9 cellular contexts compared by ENCODE assay signal in the genomic region with DNA sequence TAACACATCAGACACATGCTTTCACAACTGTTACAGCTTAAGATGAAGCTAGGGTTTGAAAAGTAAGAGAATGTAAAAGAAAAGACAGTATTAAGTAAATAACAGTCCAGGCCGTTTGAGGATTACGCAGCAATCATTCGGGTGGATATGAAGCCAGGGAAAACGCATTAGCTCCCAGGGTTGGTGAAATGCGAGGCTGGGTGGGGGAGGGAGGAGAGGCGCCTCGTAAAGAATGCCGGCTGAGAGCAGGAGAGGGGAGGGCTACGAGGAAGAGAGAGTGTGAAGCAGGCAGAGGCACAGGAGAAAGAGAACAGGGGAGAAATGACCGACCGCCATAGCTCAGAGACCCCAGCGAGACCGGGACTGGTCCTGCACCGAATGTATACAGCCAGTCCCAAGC.
DNase-seq lines count a peak whose midpoint lies in the region; ATAC-seq and TF ChIP-seq lines count a peak whose summit lies in the region.
"Had no signal": no experiment of that assay in that cellular context is flagged by ENCODE, and none has a peak within 500 bp of the region (broad histone marks: within the 10 kb centered on the region; RNA-seq: fewer than 3 reads in every experiment).

No MANE protein-coding gene starts in this region.

- H3K27ac ChIP-seq in SK-N-MC (no peak overlapping the region), right cardiac atrium (ENCODE audit: low read length) (no peak overlapping the region), psoas muscle (no peak overlapping the region)

- CTCF ChIA-PET in HEK293T (lab: Yijun Ruan, JAX) = interaction anchor here (0.6 kb wide), 1 partner anchor 14 kb away, joined by 4 read pairs; no protein-coding TSS in a partner anchor

- TF ChIP-seq CTCF in psoas muscle (IDR thresholded peaks at IDR 0.05) = no peak

- H3K27me3 ChIP-seq in right cardiac atrium (ENCODE audit: control insufficient read depth, insufficient read depth) (no peaks in the 10 kb centered on the region), psoas muscle (ENCODE audit: insufficient read depth in 3 of 3, low read length in 2 of 3) (peaks cover 0 to 45% (median 9%) of the 10 kb centered on the region in 3 donors)

- H3K9me3 ChIP-seq in SK-N-MC (ENCODE audit: low read depth, low read length) = no peaks in the 10 kb centered on the region
- H3K9me3 ChIP-seq in right cardiac atrium (ENCODE audit: control insufficient read depth, low read length) = no peaks in the 10 kb centered on the region
- H3K9me3 ChIP-seq in psoas muscle = no peaks in the 10 kb centered on the region

- no peaks in the 10 kb centered on the region for H3K4me1 ChIP-seq in right cardiac atrium (ENCODE audit: control insufficient read depth, insufficient read depth, low read length)
- H3K4me1 ChIP-seq in psoas muscle = no peaks in the 10 kb centered on the region

- ATAC-seq in right cardiac atrium (peak; percentile 27 to 35), psoas muscle (peak in 1 of 4 donors; percentile 23), GM21717 (IDR thresholded peaks at IDR 0.05; ENCODE audit: unreplicated experiment) (no peak), HG03342 (IDR thresholded peaks at IDR 0.05; ENCODE audit: unreplicated experiment) (no peak)

- no peak overlapping the region for H3K9ac ChIP-seq in SK-N-MC (ENCODE audit: insufficient read length)

- intact Hi-C loops in right cardiac atrium (cut with DNase I) = no loop called here
- intact Hi-C loops in psoas muscle (cut with DNase I) = no loop called here

- no peaks in the 10 kb centered on the region for H3K36me3 ChIP-seq in SK-N-MC (ENCODE audit: insufficient read depth, low read length)
- H3K36me3 ChIP-seq in psoas muscle (ENCODE audit: insufficient read depth in 1 of 2, low read depth in 1 of 2) = no peaks in the 10 kb centered on the region

- POLR2A ChIA-PET in HEK293T (lab: Yijun Ruan, JAX) = no interaction called here

- DNase-seq in HEK293T (ENCODE audit: extremely low spot score) (peak; percentile 38), SK-N-MC (ENCODE audit: low read depth, low spot score) (no peak), right cardiac atrium (peak in 1 of 3 donors; percentile 45), psoas muscle (no peak), CD1c-positive myeloid dendritic cell (ENCODE audit: extremely low spot score) (no peak), 8988T (no peak)
- DNase-seq: cortex of kidney had no signal

- 11% methylated on average over 14 of the region's 14 CpGs for WGBS in right cardiac atrium
- 6 to 12% (median 10%) methylated on average over 12 to 14 of the region's 14 CpGs for WGBS in psoas muscle, 3 donors

- 0 out of 2 replicates have a peak overlapping the region, but pooled peaks have one; percentile 22 for H3K4me3 ChIP-seq in SK-N-MC
- H3K4me3 ChIP-seq in right cardiac atrium (ENCODE audit: low read length) = peak overlapping the region; percentile 7
- peak overlapping the region; percentile 47 for H3K4me3 ChIP-seq in psoas muscle

TF ChIP-seq in HEK293T, 16 proteins besides CTCF, POLR2A, EP300 and RAD21:
- no peak for TF ChIP-seq HDGF (IDR thresholded peaks at IDR 0.05; ENCODE audit: borderline replicate concordance)
- no peak for TF ChIP-seq NFRKB (IDR thresholded peaks at IDR 0.05)
- TF ChIP-seq BHLHE40 (IDR thresholded peaks at IDR 0.05; ENCODE audit: borderline replicate concordance) = no peak
- TF ChIP-seq, protein P1, sequence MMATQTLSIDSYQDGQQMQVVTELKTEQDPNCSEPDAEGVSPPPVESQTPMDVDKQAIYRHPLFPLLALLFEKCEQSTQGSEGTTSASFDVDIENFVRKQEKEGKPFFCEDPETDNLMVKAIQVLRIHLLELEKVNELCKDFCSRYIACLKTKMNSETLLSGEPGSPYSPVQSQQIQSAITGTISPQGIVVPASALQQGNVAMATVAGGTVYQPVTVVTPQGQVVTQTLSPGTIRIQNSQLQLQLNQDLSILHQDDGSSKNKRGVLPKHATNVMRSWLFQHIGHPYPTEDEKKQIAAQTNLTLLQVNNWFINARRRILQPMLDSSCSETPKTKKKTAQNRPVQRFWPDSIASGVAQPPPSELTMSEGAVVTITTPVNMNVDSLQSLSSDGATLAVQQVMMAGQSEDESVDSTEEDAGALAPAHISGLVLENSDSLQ (IDR thresholded peaks at IDR 0.05) = no peak
- no peak for TF ChIP-seq CTBP1 (IDR thresholded peaks at IDR 0.05; ENCODE audit: borderline replicate concordance)

Comparison
In these comparisons a context has a peak if more than half of its experiments do, and no peak if none do; other contexts are left out.
1. ATAC-seq: peak in right cardiac atrium (2 of 2); none in GM21717 (single experiment) and HG03342 (single experiment).
2. Peak in every context shown above with its lines, with median percentiles within 50 percentile points of each other: H3K4me3 ChIP-seq.